Comparison of ENCODE assay signal across 1 cellular context in the genomic region with DNA sequence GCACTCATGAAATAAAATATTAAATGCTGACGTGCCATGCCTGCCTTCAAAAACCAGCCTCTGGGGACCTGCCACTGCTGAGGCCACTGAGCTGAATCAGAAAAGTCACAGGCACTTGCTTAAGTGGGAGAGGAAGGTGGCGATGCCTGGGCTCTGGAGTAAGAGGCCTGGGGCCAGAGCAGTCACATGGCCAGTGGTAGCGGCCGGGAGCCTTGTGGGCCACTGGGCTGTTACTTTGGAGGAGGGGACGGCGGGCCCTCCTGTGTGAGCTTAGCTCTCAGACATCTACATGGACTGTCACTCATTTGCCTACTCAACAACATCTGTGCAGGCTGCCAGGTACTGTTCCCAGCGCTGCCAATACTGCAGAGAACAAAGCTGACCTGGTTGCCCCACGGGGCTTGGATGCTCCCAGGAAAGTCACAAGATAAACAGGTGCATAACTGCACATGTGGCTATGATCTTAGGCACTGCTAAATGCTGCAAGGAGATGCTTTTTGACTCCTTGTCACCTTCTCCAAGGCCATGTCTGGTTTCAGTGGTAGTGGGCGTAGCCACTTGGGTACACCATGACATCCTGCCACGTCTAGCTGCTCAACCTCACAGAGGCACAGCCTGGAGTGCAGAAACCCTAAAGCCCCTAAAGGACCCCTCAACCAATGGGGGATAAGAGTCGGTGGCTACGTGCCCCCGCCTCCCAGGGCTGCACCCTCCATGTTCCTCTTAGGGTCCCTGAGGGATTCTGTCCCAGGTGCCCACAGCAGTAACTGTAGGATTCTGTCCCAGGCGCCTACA.
TF ChIP-seq lines count a peak whose summit lies in the region.

No MANE protein-coding gene starts in this region.

TF ChIP-seq in H1, 55 proteins besides CTCF, POLR2A, EP300 and RAD21:
- TF ChIP-seq TBP (IDR thresholded peaks at IDR 0.05; ENCODE audit: low read depth, low read length): no peak
- no peak for TF ChIP-seq TAF1 (IDR thresholded peaks at IDR 0.05; ENCODE audit: low read depth, low read length)
- TF ChIP-seq, protein P1, sequence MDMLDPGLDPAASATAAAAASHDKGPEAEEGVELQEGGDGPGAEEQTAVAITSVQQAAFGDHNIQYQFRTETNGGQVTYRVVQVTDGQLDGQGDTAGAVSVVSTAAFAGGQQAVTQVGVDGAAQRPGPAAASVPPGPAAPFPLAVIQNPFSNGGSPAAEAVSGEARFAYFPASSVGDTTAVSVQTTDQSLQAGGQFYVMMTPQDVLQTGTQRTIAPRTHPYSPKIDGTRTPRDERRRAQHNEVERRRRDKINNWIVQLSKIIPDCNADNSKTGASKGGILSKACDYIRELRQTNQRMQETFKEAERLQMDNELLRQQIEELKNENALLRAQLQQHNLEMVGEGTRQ (IDR thresholded peaks at IDR 0.05; ENCODE audit: low read length): no peak
- no peak for TF ChIP-seq KDM4A (IDR thresholded peaks at IDR 0.05; ENCODE audit: low read depth, low read length, severe bottlenecking)
- no peak for TF ChIP-seq TCF12 (IDR thresholded peaks at IDR 0.05; ENCODE audit: low read depth, low read length)
- no peak for TF ChIP-seq KDM1A (IDR thresholded peaks at IDR 0.05; ENCODE audit: borderline replicate concordance, low read length)
- no peak for TF ChIP-seq SIX5 (IDR thresholded peaks at IDR 0.05; ENCODE audit: low read depth, low read length)
- TF ChIP-seq, protein P2, sequence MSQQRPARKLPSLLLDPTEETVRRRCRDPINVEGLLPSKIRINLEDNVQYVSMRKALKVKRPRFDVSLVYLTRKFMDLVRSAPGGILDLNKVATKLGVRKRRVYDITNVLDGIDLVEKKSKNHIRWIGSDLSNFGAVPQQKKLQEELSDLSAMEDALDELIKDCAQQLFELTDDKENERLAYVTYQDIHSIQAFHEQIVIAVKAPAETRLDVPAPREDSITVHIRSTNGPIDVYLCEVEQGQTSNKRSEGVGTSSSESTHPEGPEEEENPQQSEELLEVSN (IDR thresholded peaks at IDR 0.05): no peak
- TF ChIP-seq EGR1 (IDR thresholded peaks at IDR 0.05; ENCODE audit: borderline replicate concordance, low read depth, low read length): no peak
- TF ChIP-seq, protein P3, sequence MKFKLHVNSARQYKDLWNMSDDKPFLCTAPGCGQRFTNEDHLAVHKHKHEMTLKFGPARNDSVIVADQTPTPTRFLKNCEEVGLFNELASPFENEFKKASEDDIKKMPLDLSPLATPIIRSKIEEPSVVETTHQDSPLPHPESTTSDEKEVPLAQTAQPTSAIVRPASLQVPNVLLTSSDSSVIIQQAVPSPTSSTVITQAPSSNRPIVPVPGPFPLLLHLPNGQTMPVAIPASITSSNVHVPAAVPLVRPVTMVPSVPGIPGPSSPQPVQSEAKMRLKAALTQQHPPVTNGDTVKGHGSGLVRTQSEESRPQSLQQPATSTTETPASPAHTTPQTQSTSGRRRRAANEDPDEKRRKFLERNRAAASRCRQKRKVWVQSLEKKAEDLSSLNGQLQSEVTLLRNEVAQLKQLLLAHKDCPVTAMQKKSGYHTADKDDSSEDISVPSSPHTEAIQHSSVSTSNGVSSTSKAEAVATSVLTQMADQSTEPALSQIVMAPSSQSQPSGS (IDR thresholded peaks at IDR 0.05; ENCODE audit: low read length): no peak
- no peak for TF ChIP-seq JUND (IDR thresholded peaks at IDR 0.05; ENCODE audit: low read length)
- TF ChIP-seq BCL11A (IDR thresholded peaks at IDR 0.05; ENCODE audit: low read depth in 2 of 2, low read length in 2 of 2): no peak
- no peak for TF ChIP-seq RXRA (IDR thresholded peaks at IDR 0.05; ENCODE audit: insufficient read depth, low read depth, low read length)
- TF ChIP-seq TAF7 (optimal IDR thresholded peaks at IDR 0.05; ENCODE audit: borderline replicate concordance, low read depth, low read length): no peak
- no peak for TF ChIP-seq ASH2L (IDR thresholded peaks at IDR 0.05; ENCODE audit: low read length)
- TF ChIP-seq PHF8 (conservative IDR thresholded peaks at IDR 0.05; ENCODE audit: low read depth, low read length): no peak
- no peak for TF ChIP-seq CTBP2 (IDR thresholded peaks at IDR 0.05; ENCODE audit: borderline replicate concordance, insufficient read depth, insufficient read length, low read length)
- TF ChIP-seq SUZ12 (IDR thresholded peaks at IDR 0.05; ENCODE audit: low read length): no peak
TF ChIP-seq in H1: peak in this region for 0.
